18 cellular contexts compared by ENCODE assay signal in the genomic region with DNA sequence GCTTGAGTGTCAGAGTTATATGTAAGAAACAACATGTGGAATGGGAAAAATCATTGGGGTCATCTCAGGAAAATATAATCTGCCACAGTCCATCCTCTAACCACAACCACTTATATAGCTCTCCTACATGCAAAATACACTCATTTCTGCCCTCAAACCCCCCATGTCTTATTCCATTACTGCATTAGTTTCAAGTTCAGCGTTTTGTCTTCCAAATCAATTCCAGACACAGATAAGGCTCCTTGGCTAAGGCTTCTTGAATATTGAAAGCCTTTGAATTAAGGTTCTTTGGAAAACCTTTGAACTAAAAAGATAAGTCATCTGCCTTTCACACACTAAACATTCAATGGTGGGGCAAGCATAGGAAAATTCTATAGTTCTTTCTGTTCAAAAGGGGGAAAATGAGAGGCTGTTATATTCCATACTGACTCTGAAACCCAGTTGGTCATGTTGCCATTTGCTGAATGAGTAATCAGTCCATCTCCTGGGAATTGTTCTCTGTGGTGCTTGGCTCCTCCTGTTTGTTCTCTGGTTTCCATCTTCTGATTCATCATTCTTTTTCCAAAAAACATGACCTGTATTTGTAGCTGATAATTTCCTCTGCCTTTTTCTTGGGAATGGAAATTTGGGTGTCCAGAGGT.
DNase-seq lines count a peak whose midpoint lies in the region; ATAC-seq and TF ChIP-seq lines count a peak whose summit lies in the region.
"Had no signal": no experiment of that assay in that cellular context is flagged by ENCODE, and none has a peak within 500 bp of the region (broad histone marks: within the 10 kb centered on the region; RNA-seq: fewer than 3 reads in every experiment).

No MANE protein-coding gene starts in this region.

- no peaks in the 10 kb centered on the region for H3K79me1 ChIP-seq in mesenchymal stem cell (replicated peaks; ENCODE audit: low read length, poor library complexity, severe bottlenecking)

- no peaks in the 10 kb centered on the region for H3K9me3 Mint-ChIP-seq in activated T-cell treated with anti-CD3 and anti-CD28 coated beads, Interleukin-2, amount 50 U/mL, for 24 hours
- H3K9me3 Mint-ChIP-seq: activated CD4-positive, alpha-beta memory T cell treated with anti-CD3 and anti-CD28 coated beads for 36 hours; central memory CD8-positive, alpha-beta T cell; type B pancreatic cell had no signal

- H2BK15ac ChIP-seq in mesenchymal stem cell (ENCODE audit: low read depth, poor library complexity, severe bottlenecking): no peak overlapping the region

- H3K4ac ChIP-seq in mesenchymal stem cell (ENCODE audit: low read depth in 1 of 2, low read length in 2 of 2): no peak overlapping the region

- TF ChIP-seq POLR2A in gastroesophageal sphincter (IDR thresholded peaks at IDR 0.05): no peak

- no peaks in the 10 kb centered on the region for H3K27me3 ChIP-seq in mesenchymal stem cell (ENCODE audit: control insufficient read depth in 1 of 2, insufficient read depth in 1 of 2, low read length in 2 of 2)
- no peaks in the 10 kb centered on the region for H3K27me3 ChIP-seq in gastroesophageal sphincter

- H2BK12ac ChIP-seq in mesenchymal stem cell (ENCODE audit: low read length in 2 of 2): no peak overlapping the region

- no peaks in the 10 kb centered on the region for H3K36me3 ChIP-seq in mesenchymal stem cell (ENCODE audit: control insufficient read depth in 1 of 2, insufficient read depth in 2 of 2, low read depth in 1 of 2, low read length in 2 of 2)
- no peaks in the 10 kb centered on the region for H3K36me3 ChIP-seq in gastroesophageal sphincter

- peak; percentile 60 for DNase-seq in AG08395 (ENCODE audit: low spot score)
- peak; percentile 13 for DNase-seq in M059J (ENCODE audit: low read depth)
- peak; percentile 76 for DNase-seq in brain pericyte (ENCODE audit: low read depth, low spot score)
- peak; percentile 22 for DNase-seq in mesenchymal stem cell
- DNase-seq in activated T-cell treated with anti-CD3 and anti-CD28 coated beads, Interleukin-2, amount 50 U/mL, for 24 hours: no peak
- no peak for DNase-seq in Kasumi-1 (lab: John Stamatoyannopoulos, UW)
- DNase-seq: activated CD4-positive, alpha-beta memory T cell treated with anti-CD3 and anti-CD28 coated beads for 36 hours; activated effector memory CD4-positive, alpha-beta T cell treated with Interleukin-2 at 50 U/mL for 16 hours; DMS79 treated with DMSO at 0.1 percent for 48 hours; erythroblast; NCI-H1048; NCI-H524; posterior cingulate gyrus had no signal

- H2AK5ac ChIP-seq in mesenchymal stem cell (ENCODE audit: low read length, severe bottlenecking): no peak overlapping the region

- H3K4me3 ChIP-seq in mesenchymal stem cell (ENCODE audit: insufficient read depth in 1 of 2, low read depth in 1 of 2, low read length in 2 of 2) (peak overlapping the region in 1 of 2 experiments; percentile 77), gastroesophageal sphincter (no peak overlapping the region)

- no peak overlapping the region for H3K14ac ChIP-seq in mesenchymal stem cell (ENCODE audit: low read length in 2 of 2)

- TF ChIP-seq CTCF in gastroesophageal sphincter (IDR thresholded peaks at IDR 0.05): no peak

- H3K4me1 ChIP-seq in mesenchymal stem cell (ENCODE audit: control insufficient read depth, insufficient read depth, low read depth, low read length) (peaks cover 2% of the 10 kb centered on the region), gastroesophageal sphincter (no peaks in the 10 kb centered on the region)

- H2BK120ac ChIP-seq in mesenchymal stem cell (ENCODE audit: low read depth, low read length): no peak overlapping the region

- ATAC-seq in gastroesophageal sphincter (no peak), GM21825 (IDR thresholded peaks at IDR 0.05; ENCODE audit: unreplicated experiment) (no peak)

- H2AFZ ChIP-seq in mesenchymal stem cell (ENCODE audit: low read depth, low read length): no peak overlapping the region

- H3K4me2 ChIP-seq in mesenchymal stem cell (ENCODE audit: low read length, poor library complexity, severe bottlenecking): no peak overlapping the region

- TF ChIP-seq EP300 in gastroesophageal sphincter (IDR thresholded peaks at IDR 0.05): no peak

- no peaks in the 10 kb centered on the region for H3K9me3 ChIP-seq in mesenchymal stem cell (ENCODE audit: control insufficient read depth, low read length)
- no peaks in the 10 kb centered on the region for H3K9me3 ChIP-seq in gastroesophageal sphincter

- H2BK5ac ChIP-seq in mesenchymal stem cell (ENCODE audit: low read depth, low read length, poor library complexity, severe bottlenecking): no peak overlapping the region

- H3K27ac Mint-ChIP-seq in activated T-cell treated with anti-CD3 and anti-CD28 coated beads, Interleukin-2, amount 50 U/mL, for 24 hours: no peak overlapping the region
- H3K27ac Mint-ChIP-seq: activated CD4-positive, alpha-beta memory T cell treated with anti-CD3 and anti-CD28 coated beads for 36 hours; mesothelial cell of epicardium; type B pancreatic cell had no signal

- no peak overlapping the region for H3K18ac ChIP-seq in mesenchymal stem cell (ENCODE audit: low read depth in 1 of 2, low read length in 2 of 2)

- peak overlapping the region; percentile 86 for H3K9ac ChIP-seq in mesenchymal stem cell (ENCODE audit: low read length)

- no peak overlapping the region for H4K91ac ChIP-seq in mesenchymal stem cell (ENCODE audit: low read length)

- no peaks in the 10 kb centered on the region for H3K36me3 Mint-ChIP-seq in activated T-cell treated with anti-CD3 and anti-CD28 coated beads, Interleukin-2, amount 50 U/mL, for 24 hours (ENCODE audit: low read depth)
- H3K36me3 Mint-ChIP-seq: activated CD4-positive, alpha-beta memory T cell treated with anti-CD3 and anti-CD28 coated beads for 36 hours; mesothelial cell of epicardium; type B pancreatic cell had no signal

- H3K27me3 Mint-ChIP-seq in activated T-cell treated with anti-CD3 and anti-CD28 coated beads, Interleukin-2, amount 50 U/mL, for 24 hours: no peaks in the 10 kb centered on the region
- H3K27me3 Mint-ChIP-seq: activated CD4-positive, alpha-beta memory T cell treated with anti-CD3 and anti-CD28 coated beads for 36 hours; central memory CD8-positive, alpha-beta T cell; type B pancreatic cell had no signal

- H3K4me3 Mint-ChIP-seq in activated T-cell treated with anti-CD3 and anti-CD28 coated beads, Interleukin-2, amount 50 U/mL, for 24 hours: no peak overlapping the region
- H3K4me3 Mint-ChIP-seq: activated CD4-positive, alpha-beta memory T cell treated with anti-CD3 and anti-CD28 coated beads for 36 hours; central memory CD8-positive, alpha-beta T cell; mesothelial cell of epicardium; type B pancreatic cell had no signal

- no peak overlapping the region for H3K23ac ChIP-seq in mesenchymal stem cell (ENCODE audit: low read length in 2 of 2)

- no peaks in the 10 kb centered on the region for H3K4me1 Mint-ChIP-seq in activated T-cell treated with anti-CD3 and anti-CD28 coated beads, Interleukin-2, amount 50 U/mL, for 24 hours (ENCODE audit: low read depth)
- H3K4me1 Mint-ChIP-seq: central memory CD8-positive, alpha-beta T cell; mesothelial cell of epicardium had no signal

- WGBS in mesenchymal stem cell: no CpG with 5 or more reads among the region's 1 CpG
- 70 to 80% methylated on average over 1 of the region's 1 CpG for WGBS in gastroesophageal sphincter (ENCODE audit: low coverage in 1 of 2), 2 donors

- no peak overlapping the region for H4K8ac ChIP-seq in mesenchymal stem cell (ENCODE audit: low read length)

- no peak overlapping the region for H3K27ac ChIP-seq in mesenchymal stem cell (ENCODE audit: low read length, poor library complexity, severe bottlenecking)
- no peak overlapping the region for H3K27ac ChIP-seq in gastroesophageal sphincter

Comparison
In these comparisons a context has a peak if more than half of its experiments do, and no peak if none do; other contexts are left out.
1. DNase-seq: peak in AG08395 (single experiment), M059J (single experiment), brain pericyte (single experiment) and mesenchymal stem cell (single experiment); none in activated T-cell treated with anti-CD3 and anti-CD28 coated beads, Interleukin-2, amount 50 U/mL, for 24 hours (single experiment) and Kasumi-1 (0 of 2).